20 cellular contexts compared by ENCODE assay signal in genomic region chrX:23816179-23816578, GRCh38. TPM values are rescaled to one million over a fixed set of nuclear protein-coding genes. Genes with fewer than 3 reads are reported as not detected.
A peak's percentile ranks its signal among the peaks of the same experiment; 100 is the strongest.
DNase-seq lines count a peak whose midpoint lies in the region; ATAC-seq and TF ChIP-seq lines count a peak whose summit lies in the region.
"Had no signal": no experiment of that assay in that cellular context is flagged by ENCODE, and none has a peak within 500 bp of the region (broad histone marks: within the 10 kb centered on the region; RNA-seq: fewer than 3 reads in every experiment).

No MANE protein-coding gene starts in this region.

- no peaks in the 10 kb centered on the region for H3K27me3 Mint-ChIP-seq in endodermal cell (ENCODE audit: insufficient read depth)
- peaks cover 4% of the 10 kb centered on the region for H3K27me3 Mint-ChIP-seq in neural progenitor cell (ENCODE audit: insufficient read depth, low read depth)
- H3K27me3 Mint-ChIP-seq: CD4-positive, alpha-beta memory T cell had no signal

- no peaks in the 10 kb centered on the region for H3F3A ChIP-seq in neural progenitor cell (ENCODE audit: low read depth)

- H3K9me3 ChIP-seq in endodermal cell (ENCODE audit: control insufficient read depth, low read length), result no peaks in the 10 kb centered on the region
- H3K9me3 ChIP-seq in mucosa of descending colon, result no peaks in the 10 kb centered on the region
- no peaks in the 10 kb centered on the region for H3K9me3 ChIP-seq in neural progenitor cell (ENCODE audit: low read depth)

- H3K4me1 ChIP-seq in endodermal cell (ENCODE audit: control insufficient read depth, insufficient read depth, low read length) (no peaks in the 10 kb centered on the region), mucosa of descending colon (ENCODE audit: low read depth) (no peaks in the 10 kb centered on the region), neural progenitor cell (peaks cover 5% of the 10 kb centered on the region)
- H3K4me1 ChIP-seq: BLaER1 had no signal

- H3K4me3 ChIP-seq in H7 (ENCODE audit: insufficient read depth, low read depth, low read length) (no peak overlapping the region), endodermal cell (ENCODE audit: low read length) (no peak overlapping the region), mucosa of descending colon (no peak overlapping the region), neural progenitor cell (no peak overlapping the region)
- H3K4me3 ChIP-seq: BLaER1, K562 had no signal

- H3K4me2 ChIP-seq in neural progenitor cell, result no peak overlapping the region
- H3K4me2 ChIP-seq: BLaER1 had no signal

- H3K4me1 Mint-ChIP-seq in endodermal cell, result peaks cover 5% of the 10 kb centered on the region
- peaks cover 10% of the 10 kb centered on the region for H3K4me1 Mint-ChIP-seq in neural progenitor cell
- H3K4me1 Mint-ChIP-seq: CD4-positive, alpha-beta memory T cell had no signal

- ATAC-seq in mucosa of descending colon, result peak; percentile 12
- ATAC-seq in HG03095 (IDR thresholded peaks at IDR 0.05; ENCODE audit: unreplicated experiment), result no peak
- ATAC-seq in HG03469 (IDR thresholded peaks at IDR 0.05; ENCODE audit: unreplicated experiment), result no peak
- ATAC-seq: HCT116, K562 had no signal

- no peaks in the 10 kb centered on the region for H4K20me1 ChIP-seq in neural progenitor cell (ENCODE audit: low read depth)
- H4K20me1 ChIP-seq: BLaER1 had no signal

- intact Hi-C loops in mucosa of descending colon (cut with DNase I, micrococcal nuclease), result no loop called here

- TF ChIP-seq CTCF in endodermal cell (conservative IDR thresholded peaks at IDR 0.05), result no peak
- no peak for TF ChIP-seq CTCF in mucosa of descending colon (IDR thresholded peaks at IDR 0.05)
- no peak for TF ChIP-seq CTCF in neural progenitor cell (IDR thresholded peaks at IDR 0.05)

- H3K9me3 Mint-ChIP-seq in endodermal cell, result no peaks in the 10 kb centered on the region
- H3K9me3 Mint-ChIP-seq in neural progenitor cell, result no peaks in the 10 kb centered on the region
- H3K9me3 Mint-ChIP-seq: HFFc6 had no signal

- no peaks in the 10 kb centered on the region for H3K36me3 ChIP-seq in H7 (replicated peaks; ENCODE audit: control insufficient read depth, insufficient read depth, low read length)
- H3K36me3 ChIP-seq in endodermal cell (ENCODE audit: control insufficient read depth, insufficient read depth, low read length), result no peaks in the 10 kb centered on the region
- no peaks in the 10 kb centered on the region for H3K36me3 ChIP-seq in mucosa of descending colon (ENCODE audit: low read depth)
- no peaks in the 10 kb centered on the region for H3K36me3 ChIP-seq in neural progenitor cell
- H3K36me3 ChIP-seq: BLaER1 had no signal

- H2AFZ ChIP-seq in neural progenitor cell (replicated peaks), result no peak overlapping the region

- no peaks in the 10 kb centered on the region for H3K79me2 ChIP-seq in neural progenitor cell (ENCODE audit: low read depth)

- H3K27ac ChIP-seq in endodermal cell (ENCODE audit: low read depth, low read length) (no peak overlapping the region), neural progenitor cell (no peak overlapping the region)
- H3K27ac ChIP-seq: BLaER1, HL-60 had no signal

- WGBS in endodermal cell (ENCODE audit: insufficient coverage in 1 of 2, insufficient read length in 1 of 2), 2 experiments, result 100% methylated on average over 3 of the region's 4 CpGs; no CpG with 5 or more reads in 1 of the 2 experiments

- no peak overlapping the region for H3K27ac Mint-ChIP-seq in endodermal cell
- H3K27ac Mint-ChIP-seq in neural progenitor cell, result no peak overlapping the region
- H3K27ac Mint-ChIP-seq: CD4-positive, alpha-beta memory T cell; HFFc6 had no signal

- H3K9ac ChIP-seq in endodermal cell (ENCODE audit: extremely low read depth, low read length, poor library complexity, severe bottlenecking) (no peak overlapping the region), neural progenitor cell (no peak overlapping the region)
- H3K9ac ChIP-seq: BLaER1 had no signal

- DNase-seq in H7 (peak; percentile 44), NCI-H69 (lab: John Stamatoyannopoulos, UW) (peak; percentile 26), endodermal cell (peak; percentile 60), mucosa of descending colon (no peak), neural progenitor cell (ENCODE audit: low spot score) (no peak), NCI-H446 treated with DMSO at 0.1 percent for 48 hours (lab: John Stamatoyannopoulos, UW) (no peak)
- DNase-seq: 8988T; CD4-positive, alpha-beta memory T cell; DMS153; DMS79; GDM1; HFFc6; IMR-90 had no signal

- no peaks in the 10 kb centered on the region for H3K27me3 ChIP-seq in H7 (ENCODE audit: control insufficient read depth, insufficient read depth, low read length)
- no peaks in the 10 kb centered on the region for H3K27me3 ChIP-seq in endodermal cell (ENCODE audit: control insufficient read depth, insufficient read depth, low read length, poor library complexity, severe bottlenecking)
- no peaks in the 10 kb centered on the region for H3K27me3 ChIP-seq in neural progenitor cell
- H3K27me3 ChIP-seq: BLaER1 had no signal

- H3K36me3 Mint-ChIP-seq in endodermal cell (ENCODE audit: low read depth), result no peaks in the 10 kb centered on the region
- no peaks in the 10 kb centered on the region for H3K36me3 Mint-ChIP-seq in neural progenitor cell
- H3K36me3 Mint-ChIP-seq: CD14-positive monocyte; CD4-positive, alpha-beta memory T cell had no signal

- no peak overlapping the region for H3K4me3 Mint-ChIP-seq in endodermal cell
- H3K4me3 Mint-ChIP-seq in neural progenitor cell, result no peak overlapping the region
- H3K4me3 Mint-ChIP-seq: CD14-positive monocyte; CD4-positive, alpha-beta memory T cell; HFFc6 had no signal

RNA-seq across cellular contexts. Expression of gene SAT1, which starts 33.2 kb away (rescaled TPM):
- total RNA-seq in H7 (2014; rRNA removed; shearing (Covaris generic)), result 107 and 187 TPM in 2 replicates
- total RNA-seq in endodermal cell, result 100 to 1,000 TPM in 1 of 2 donors, 10 to 100 TPM in 1; 63.4 to 118 TPM
- 72.8 TPM for polyA plus RNA-seq in endodermal cell (2013, experiment 1 of 2)
- polyA plus RNA-seq in endodermal cell (2013, experiment 2 of 2), result 67.6 TPM
- 100 to 1,000 TPM; 267 to 574 (median 449) TPM for total RNA-seq in mucosa of descending colon
- 110 and 168 TPM in 2 replicates for total RNA-seq in neural progenitor cell (ENCODE audit: low replicate concordance)

Comparison
In these comparisons a context has a peak if more than half of its experiments do, and no peak if none do; other contexts are left out.
1. DNase-seq: peak in H7 (single experiment), NCI-H69 (single experiment) and endodermal cell (single experiment); none in mucosa of descending colon (0 of 3), neural progenitor cell (single experiment) and NCI-H446 treated with DMSO at 0.1 percent for 48 hours (single experiment).